29 cellular contexts compared by ENCODE assay signal in the genomic region with DNA sequence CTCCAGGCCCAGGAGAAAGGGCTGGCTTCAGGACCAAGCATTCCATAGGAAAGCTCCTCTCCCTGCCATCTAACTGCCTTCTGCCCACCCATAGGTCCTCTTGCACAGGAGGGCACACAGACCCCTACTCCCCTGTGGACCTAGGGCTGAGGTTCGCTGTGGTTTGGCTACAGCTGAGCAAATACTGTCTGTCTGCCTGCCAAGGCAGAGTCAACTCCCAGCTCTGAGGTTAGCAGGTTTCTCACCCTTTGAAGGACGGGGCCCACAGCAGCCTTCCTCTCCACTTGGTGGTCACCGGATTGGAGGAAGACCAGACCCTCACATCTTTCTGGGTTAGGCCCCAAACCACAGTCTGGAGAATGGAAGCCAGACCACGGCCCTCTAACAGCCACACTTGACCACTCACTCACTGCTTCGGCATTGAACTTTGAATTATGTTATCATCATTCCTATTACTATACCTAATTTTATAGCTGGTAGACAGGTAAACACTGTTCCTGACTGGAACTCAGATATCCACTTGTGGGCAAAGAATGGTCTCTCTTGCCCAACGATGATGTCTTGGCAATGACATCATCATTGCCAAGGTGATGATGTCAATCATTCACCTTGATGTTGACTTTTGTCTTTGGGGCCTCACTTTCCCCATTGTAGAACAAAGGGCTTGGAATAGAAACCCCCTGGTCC.
"Had no signal": no experiment of that assay in that cellular context is flagged by ENCODE, and none has a peak within 500 bp of the region (broad histone marks: within the 10 kb centered on the region; RNA-seq: fewer than 3 reads in every experiment).

No MANE protein-coding gene starts in this region.

- H3K27ac ChIP-seq: left lung, ovary, prostate gland, skin epidermis, spleen, tibial nerve, uterus had no signal

- H3K27ac Mint-ChIP-seq: mesothelial cell of epicardium; natural killer cell; stimulated activated memory B cell treated with anti-CD40 and anti-IgM and Interleukin-4, amounts not matched to agents 10 μg/mL and 1 μg/mL and 100 μg/mL, for 72 hours; stimulated activated naive CD8-positive, alpha-beta T cell treated with anti-CD3 and anti-CD28 coated beads, Interleukin-15, amount 100 ng/mL, for 72 hours; type B pancreatic cell had no signal

- H3K9me3 ChIP-seq: left lung, ovary, prostate gland, spleen, tibial nerve, uterus had no signal

- ATAC-seq: left cardiac atrium; left lung; right cardiac atrium; sciatic nerve; stimulated activated memory B cell treated with anti-CD40 and anti-IgM and Interleukin-4, amounts not matched to agents 10 μg/mL and 1 μg/mL and 100 μg/mL, for 72 hours; stimulated activated naive CD8-positive, alpha-beta T cell treated with anti-CD3 and anti-CD28 coated beads, Interleukin-15, amount 100 ng/mL, for 72 hours had no signal

- FAIRE-seq: keratinocyte had no signal

- H3K4me3 ChIP-seq: left lung, lung, ovary, prostate gland, skin epidermis, spleen, tibial nerve, uterus had no signal

- H3K36me3 Mint-ChIP-seq: mesothelial cell of epicardium; natural killer cell; stimulated activated memory B cell treated with anti-CD40 and anti-IgM and Interleukin-4, amounts not matched to agents 10 μg/mL and 1 μg/mL and 100 μg/mL, for 72 hours; type B pancreatic cell had no signal

- DNase-seq: hippocampal formation; kidney glomerular epithelial cell; left cardiac atrium; left lung; mesendoderm; naive B cell; natural killer cell; ovary; posterior cingulate gyrus; retina; right cardiac atrium; spleen; stimulated activated CD4-positive, alpha-beta T cell treated with anti-CD3 and anti-CD28 coated beads, Interleukin-1b, Interleukin-23, amount 100 ng/mL, for 48 hours; stimulated activated CD4-positive, alpha-beta T cell treated with anti-CD3 and anti-CD28 coated beads, Interleukin-2, amount 100 ng/mL, for 48 hours; stimulated activated CD4-positive, alpha-beta T cell treated with anti-CD3 and anti-CD28 coated beads, Interleukin-4, amount 100 ng/mL, for 4 hours; stimulated activated CD8-positive, alpha-beta memory T cell treated with anti-CD3 and anti-CD28 coated beads, Interleukin-4, amount 100 ng/mL, for 48 hours; stimulated activated naive CD4-positive, alpha-beta T cell treated with Interleukin-2 at 50 U/mL for 16 hours; stimulated activated naive CD8-positive, alpha-beta T cell treated with anti-CD3 and anti-CD28 coated beads, Interleukin-15, amount 100 ng/mL, for 72 hours; substantia nigra; uterus had no signal

- H3K27me3 ChIP-seq: left lung, ovary, uterus had no signal

- H3K4me3 Mint-ChIP-seq: mesothelial cell of epicardium; naive B cell; natural killer cell; stimulated activated memory B cell treated with anti-CD40 and anti-IgM and Interleukin-4, amounts not matched to agents 10 μg/mL and 1 μg/mL and 100 μg/mL, for 72 hours; stimulated activated naive CD8-positive, alpha-beta T cell treated with anti-CD3 and anti-CD28 coated beads, Interleukin-15, amount 100 ng/mL, for 72 hours; type B pancreatic cell had no signal

- H3K4me1 ChIP-seq: tibial nerve, uterus had no signal

- H3K9me3 Mint-ChIP-seq: mesothelial cell of epicardium; natural killer cell; stimulated activated memory B cell treated with anti-CD40 and anti-IgM and Interleukin-4, amounts not matched to agents 10 μg/mL and 1 μg/mL and 100 μg/mL, for 72 hours; stimulated activated naive CD8-positive, alpha-beta T cell treated with anti-CD3 and anti-CD28 coated beads, Interleukin-15, amount 100 ng/mL, for 72 hours had no signal

- H3K36me3 ChIP-seq: left lung, ovary, prostate gland, spleen, tibial nerve, uterus had no signal
